Comparison of ENCODE assay signal across 8 cellular contexts in the genomic region with DNA sequence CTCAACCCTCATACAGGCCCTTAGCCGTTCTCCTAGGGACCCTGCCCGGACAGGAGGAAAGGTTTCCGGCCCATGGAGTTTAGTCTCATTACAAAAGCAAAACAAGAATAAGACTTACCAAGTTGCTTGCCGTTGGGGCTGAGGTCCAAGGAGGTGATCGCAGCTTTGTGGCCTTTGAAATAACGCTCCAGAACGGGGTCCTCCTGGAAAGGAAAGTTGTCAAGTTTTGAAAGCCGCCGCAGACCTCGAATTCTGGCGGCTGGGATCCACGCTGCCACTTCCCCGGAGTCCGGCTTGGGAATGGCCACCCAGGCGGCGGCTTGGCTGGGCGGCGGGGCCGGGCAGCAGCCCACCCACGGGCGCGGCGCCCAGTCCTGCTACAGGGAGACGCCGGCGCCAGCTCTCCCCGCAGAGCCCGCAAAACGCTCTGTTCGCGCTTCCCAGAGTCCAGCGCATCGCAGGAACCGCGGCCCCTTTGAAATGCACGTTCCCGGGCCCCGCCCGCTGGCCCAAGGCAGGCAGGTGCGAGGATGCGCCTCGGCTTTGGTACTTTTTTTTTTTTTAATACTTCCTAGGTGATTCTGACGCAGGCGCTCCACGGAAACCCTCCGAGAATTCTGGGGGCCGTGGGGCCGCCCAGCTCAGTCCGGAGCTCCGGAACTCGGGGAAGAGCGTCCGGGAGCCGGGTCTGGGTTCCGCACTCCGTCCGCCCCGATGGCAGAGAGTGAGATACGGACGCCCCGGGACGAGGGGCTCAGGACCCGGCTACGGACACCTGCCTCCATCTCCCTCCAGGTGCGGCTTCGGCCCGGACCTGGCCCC. TPM values are rescaled to one million over a fixed set of nuclear protein-coding genes. Genes with fewer than 3 reads are reported as not detected.
A peak's percentile ranks its signal among the peaks of the same experiment; 100 is the strongest.
DNase-seq lines count a peak whose midpoint lies in the region; ATAC-seq and TF ChIP-seq lines count a peak whose summit lies in the region.

No MANE protein-coding gene starts in this region.

- H3K27me3 ChIP-seq in A673 (replicated peaks; ENCODE audit: insufficient read depth, low read depth, low read length, poor library complexity) (no peaks in the 10 kb centered on the region), foreskin keratinocyte (no peaks in the 10 kb centered on the region), transverse colon (no peaks in the 10 kb centered on the region)

- peaks cover 30% of the 10 kb centered on the region for H3K4me1 ChIP-seq in A673 (ENCODE audit: insufficient read depth, low read length, poor library complexity, severe bottlenecking)
- no peaks in the 10 kb centered on the region for H3K4me1 ChIP-seq in foreskin keratinocyte
- H3K4me1 ChIP-seq in transverse colon: peaks cover 17 to 47% (median 25%) of the 10 kb centered on the region in 4 donors

- TF ChIP-seq EP300 in transverse colon (IDR thresholded peaks at IDR 0.05; ENCODE audit: low read depth): no peak

- ATAC-seq in GM18519 (IDR thresholded peaks at IDR 0.05; ENCODE audit: low FRiP score, unreplicated experiment) (peak; percentile 12), HG03039 (IDR thresholded peaks at IDR 0.05; ENCODE audit: unreplicated experiment) (peak; percentile 19), foreskin keratinocyte (peak; percentile 8)

- POLR2A ChIA-PET in A673 (lab: Charles Lee; ENCODE audit: low non-redundant PET): no interaction called here

- 0% methylated on average over 59 of the region's 67 CpGs; no CpG with 5 or more reads in 1 of the 2 donors for WGBS in transverse colon (ENCODE audit: low coverage in 1 of 2), 2 donors

- no TSS peak for BruUV-seq in A673 (replicated peaks; lab: Mats Ljungman, UMichigan)

- peak overlapping the region; percentile 82 for H3K4me3 ChIP-seq in A673 (ENCODE audit: low read depth, low read length, poor library complexity, severe bottlenecking)
- H3K4me3 ChIP-seq in transverse colon: peak overlapping the region; percentile 63 to 97 (median 93)

- DNase-seq in A673 (ENCODE audit: low spot score) (peak; percentile 40), NCI-H748 (lab: John Stamatoyannopoulos, UW; ENCODE audit: unreplicated experiment) (peak; percentile 72), foreskin keratinocyte (peak; percentile 32 to 64), nucleus accumbens (lab: John Stamatoyannopoulos, UW) (peak in 35 of 56 donors; percentile 9 to 77 (median 52)), transverse colon (peak; percentile 75)
- DNase-seq in activated effector memory CD4-positive, alpha-beta T cell treated with Interleukin-2 at 50 U/mL for 16 hours: peak; percentile 25

- H3K27ac ChIP-seq in A673 (ENCODE audit: low read depth, low read length, poor library complexity, severe bottlenecking) (peak overlapping the region; percentile 86), foreskin keratinocyte (peak overlapping the region; percentile 47), transverse colon (peak overlapping the region; percentile 92 to 97 (median 94))

- TF ChIP-seq CTCF in A673 (conservative IDR thresholded peaks at IDR 0.05; ENCODE audit: low read depth, low read length): peak; percentile 25; the same call in 1 of the 2 replicates
- no peak for TF ChIP-seq CTCF in foreskin keratinocyte (conservative IDR thresholded peaks at IDR 0.05)
- TF ChIP-seq CTCF in transverse colon (IDR thresholded peaks at IDR 0.05): peak in 2 of 5 experiments; percentile 38 to 51

- no peak for TF ChIP-seq POLR2A in transverse colon (IDR thresholded peaks at IDR 0.05)

- H3K9me3 ChIP-seq in A673 (ENCODE audit: low read depth, low read length, poor library complexity, severe bottlenecking): no peaks in the 10 kb centered on the region
- H3K9me3 ChIP-seq in transverse colon: no peaks in the 10 kb centered on the region

- CTCF ChIA-PET in A673 (lab: Charles Lee): interaction anchor here (1.7 kb wide), 1 partner anchor 508 kb away, joined by 10 read pairs; no protein-coding TSS in a partner anchor

- intact Hi-C loops in A673 (cut with micrococcal nuclease; ENCODE audit: unreplicated experiment): loop anchor here (2.0 to 10.0 kb wide), 5 partner anchors 54 to 1383 kb away; partner anchors contain the start of genes CEP290 and TMTC3
- intact Hi-C loops in transverse colon (cut with DNase I; ENCODE audit: low total_unique reads): loop anchor here (5.0 to 10.0 kb wide), 3 partner anchors 53 to 508 kb away; partner anchors contain the start of gene DUSP6

- in situ Hi-C loops in transverse colon (cut with MboI; ENCODE audit: low pct_ligation_motif_present in 1 of 4, low pct_unique_long_range_greater_than_20kb in 1 of 4, low sequenced_read_pairs in 3 of 4): loop anchor here in 3 of 4 donors (5.0 to 10.0 kb wide), 6 partner anchors 50 to 503 kb away; no protein-coding TSS in a partner anchor

- peaks cover 15% of the 10 kb centered on the region for H3K36me3 ChIP-seq in A673 (ENCODE audit: insufficient read depth, low read length, poor library complexity, severe bottlenecking)
- no peaks in the 10 kb centered on the region for H3K36me3 ChIP-seq in transverse colon

RNA-seq across cellular contexts. Expression of gene GALNT4, which starts 0.6 kb away (rescaled TPM):
- total RNA-seq in A673 (2021): 13.2 and 14.3 TPM in 2 replicates
- total RNA-seq in foreskin keratinocyte: 4.1 and 4.4 TPM in 2 replicates
- polyA plus RNA-seq in foreskin keratinocyte: 0.71 TPM in 1 of 2 replicates, not detected in the other
- total RNA-seq in transverse colon: 10 to 100 TPM; 11.5 to 37.2 (median 26.1) TPM

RNA-seq across cellular contexts. Expression of gene POC1B, which starts 0.6 kb away (rescaled TPM):
- 30.8 and 33.8 TPM in 2 replicates for total RNA-seq in A673 (2021)
- total RNA-seq in foreskin keratinocyte: 16.6 and 16.9 TPM in 2 replicates
- polyA plus RNA-seq in foreskin keratinocyte: 5.2 and 6.9 TPM in 2 replicates
- 10 to 100 TPM in 3 of 4 donors, 1 to 10 TPM in 1; 7.8 to 68.5 (median 33.8) TPM for total RNA-seq in transverse colon

Comparison
In these comparisons a context has a peak if more than half of its experiments do, and no peak if none do; other contexts are left out.
1. Peak in every context shown above with its lines: DNase-seq, ATAC-seq, H3K4me3 ChIP-seq and H3K27ac ChIP-seq.
2. DNase-seq: peak in every context shown above with its lines; median percentile 75 in transverse colon; 72 in NCI-H748; 52 in nucleus accumbens; 48 in foreskin keratinocyte; 40 in A673; 25 in activated effector memory CD4-positive, alpha-beta T cell treated with Interleukin-2 at 50 U/mL for 16 hours.